17 cellular contexts compared by ENCODE assay signal in genomic region chr10:6322805-6323204, GRCh38.
DNase-seq lines count a peak whose midpoint lies in the region; ATAC-seq and TF ChIP-seq lines count a peak whose summit lies in the region.
"Had no signal": no experiment of that assay in that cellular context is flagged by ENCODE, and none has a peak within 500 bp of the region (broad histone marks: within the 10 kb centered on the region; RNA-seq: fewer than 3 reads in every experiment).

No MANE protein-coding gene starts in this region.

- TF ChIP-seq POLR2A in IMR-90 (IDR thresholded peaks at IDR 0.05; ENCODE audit: low read depth, low read length) (no peak), gastroesophageal sphincter (IDR thresholded peaks at IDR 0.05) (no peak)

- H3K27ac ChIP-seq in IMR-90 (ENCODE audit: insufficient read depth, low read length) = no peak overlapping the region
- H3K27ac ChIP-seq in gastroesophageal sphincter = no peak overlapping the region

- in situ Hi-C loops in IMR-90 (cut with MboI; ENCODE audit: low sequenced_read_pairs) = no loop called here

- no peak overlapping the region for H3K18ac ChIP-seq in IMR-90 (ENCODE audit: low read depth, low read length)

- TF ChIP-seq CTCF in IMR-90 (conservative IDR thresholded peaks at IDR 0.05; ENCODE audit: low read depth, low read length) = no peak
- no peak for TF ChIP-seq CTCF in gastroesophageal sphincter (IDR thresholded peaks at IDR 0.05)

- H3K79me1 ChIP-seq in IMR-90 (ENCODE audit: low read depth in 1 of 2, low read length in 2 of 2) = no peaks in the 10 kb centered on the region

- TF ChIP-seq EP300 in gastroesophageal sphincter (IDR thresholded peaks at IDR 0.05) = no peak

- peak overlapping the region; percentile 48; the same call in 1 of the 2 replicates for H3K14ac ChIP-seq in IMR-90 (replicated peaks; ENCODE audit: low read depth, low read length)

- H2BK5ac ChIP-seq in IMR-90 (ENCODE audit: low read depth, low read length, poor library complexity, severe bottlenecking) = no peak overlapping the region

- no peaks in the 10 kb centered on the region for H3K4me1 Mint-ChIP-seq in activated T-helper 17 cell treated with anti-CD3 and anti-CD28 coated beads, Interleukin-2, amount 50 U/mL, for 72 hours
- no peaks in the 10 kb centered on the region for H3K4me1 Mint-ChIP-seq in activated naive CD8-positive, alpha-beta T cell treated with anti-CD3 and anti-CD28 coated beads for 36 hours
- H3K4me1 Mint-ChIP-seq: CD4-positive, alpha-beta memory T cell; GM23338; H9 had no signal

- H3K27me3 ChIP-seq in IMR-90 (ENCODE audit: control insufficient read depth, insufficient read depth, low read length) (no peaks in the 10 kb centered on the region; the same call in 1 of the 2 replicates), gastroesophageal sphincter (no peaks in the 10 kb centered on the region)

- H2AK5ac ChIP-seq in IMR-90 (ENCODE audit: low read depth, low read length) = no peak overlapping the region

- dilution Hi-C loops in IMR-90 (cut with HindIII; ENCODE audit: low sequenced_read_pairs, unreplicated experiment) = no loop called here

- CTCF ChIA-PET in IMR-90 (lab: Yijun Ruan, JAX) = no interaction called here

- H3K23ac ChIP-seq in IMR-90 (ENCODE audit: low read depth, low read length) = no peak overlapping the region

- H3K4me2 ChIP-seq in IMR-90 (ENCODE audit: low read depth, low read length) = no peak overlapping the region
- H3K4me2 ChIP-seq: GM23338 had no signal

- POLR2A ChIA-PET in IMR-90 (lab: Charles Lee; ENCODE audit: unreplicated experiment) = no interaction called here

- no peak overlapping the region for H4K5ac ChIP-seq in IMR-90 (ENCODE audit: low read depth, low read length)

- H3K27me3 Mint-ChIP-seq in activated T-helper 17 cell treated with anti-CD3 and anti-CD28 coated beads, Interleukin-2, amount 50 U/mL, for 72 hours = no peaks in the 10 kb centered on the region
- no peaks in the 10 kb centered on the region for H3K27me3 Mint-ChIP-seq in activated naive CD8-positive, alpha-beta T cell treated with anti-CD3 and anti-CD28 coated beads for 36 hours
- H3K27me3 Mint-ChIP-seq: CD4-positive, alpha-beta memory T cell had no signal

- no peaks in the 10 kb centered on the region for H3K36me3 ChIP-seq in IMR-90 (ENCODE audit: control insufficient read depth, insufficient read depth, low read length)
- H3K36me3 ChIP-seq in gastroesophageal sphincter = peaks cover 0 to 7% of the 10 kb centered on the region in 2 donors

- peak; percentile 11 for DNase-seq in stimulated activated CD4-positive, alpha-beta T cell treated with anti-CD3 and anti-CD28 coated beads, Interleukin-1b, Interleukin-23, amount 100 ng/mL, for 48 hours
- no peak for DNase-seq in stimulated activated CD4-positive, alpha-beta T cell treated with anti-CD3 and anti-CD28 coated beads, Interleukin-4, amount 100 ng/mL, for 4 hours
- no peak for DNase-seq in IMR-90
- no peak for DNase-seq in activated naive CD8-positive, alpha-beta T cell treated with anti-CD3 and anti-CD28 coated beads for 36 hours
- DNase-seq: C1 segment of cervical spinal cord; Calu3; CD4-positive, alpha-beta memory T cell; COR-L47; DMS53; DMS79 treated with DMSO at 0.1 percent for 48 hours; GF-D8; H9; HFFc6 had no signal

- no peak overlapping the region for H3K27ac Mint-ChIP-seq in activated T-helper 17 cell treated with anti-CD3 and anti-CD28 coated beads, Interleukin-2, amount 50 U/mL, for 72 hours
- H3K27ac Mint-ChIP-seq in activated naive CD8-positive, alpha-beta T cell treated with anti-CD3 and anti-CD28 coated beads for 36 hours = no peak overlapping the region
- H3K27ac Mint-ChIP-seq: CD4-positive, alpha-beta memory T cell; GM23338; H9; HFFc6 had no signal

- peaks cover 19% of the 10 kb centered on the region for H3K36me3 Mint-ChIP-seq in activated T-helper 17 cell treated with anti-CD3 and anti-CD28 coated beads, Interleukin-2, amount 50 U/mL, for 72 hours (ENCODE audit: low read depth)
- H3K36me3 Mint-ChIP-seq in activated naive CD8-positive, alpha-beta T cell treated with anti-CD3 and anti-CD28 coated beads for 36 hours = peaks cover 4% of the 10 kb centered on the region

- no peaks in the 10 kb centered on the region for H3K9me3 Mint-ChIP-seq in activated T-helper 17 cell treated with anti-CD3 and anti-CD28 coated beads, Interleukin-2, amount 50 U/mL, for 72 hours
- H3K9me3 Mint-ChIP-seq in activated naive CD8-positive, alpha-beta T cell treated with anti-CD3 and anti-CD28 coated beads for 36 hours = no peaks in the 10 kb centered on the region
- H3K9me3 Mint-ChIP-seq: CD4-positive, alpha-beta memory T cell; GM23338; H9; HFFc6 had no signal

- peaks cover 10% of the 10 kb centered on the region for H3K9me1 ChIP-seq in IMR-90 (ENCODE audit: insufficient read depth, low read length)

- peak overlapping the region; percentile 69; the same call in 1 of the 2 replicates for H2BK120ac ChIP-seq in IMR-90 (ENCODE audit: low read depth, low read length)

- ATAC-seq in IMR-90 (ENCODE audit: low read depth) (no peak), gastroesophageal sphincter (no peak)
- peak; percentile 83 for ATAC-seq in activated T-helper 17 cell treated with anti-CD3 and anti-CD28 coated beads, Interleukin-2, amount 50 U/mL, for 72 hours (replicated peaks)
- ATAC-seq: GM23338, HCT116 had no signal

- no peak overlapping the region for H3K4me3 Mint-ChIP-seq in activated T-helper 17 cell treated with anti-CD3 and anti-CD28 coated beads, Interleukin-2, amount 50 U/mL, for 72 hours
- no peak overlapping the region for H3K4me3 Mint-ChIP-seq in activated naive CD8-positive, alpha-beta T cell treated with anti-CD3 and anti-CD28 coated beads for 36 hours
- H3K4me3 Mint-ChIP-seq: CD4-positive, alpha-beta memory T cell; GM23338; H9; HFFc6 had no signal

- H3K4ac ChIP-seq in IMR-90 (ENCODE audit: low read depth, low read length) = no peak overlapping the region; the same call in 1 of the 2 replicates

- H3K56ac ChIP-seq in IMR-90 (ENCODE audit: extremely low read depth, insufficient read depth, low read length) = no peak overlapping the region

- no CpG with 5 or more reads among the region's 3 CpGs for WGBS in IMR-90 (ENCODE audit: extremely low coverage in 2 of 2, insufficient read length in 1 of 2), 2 experiments
- 89 to 94% methylated on average over 1 to 3 of the region's 3 CpGs for WGBS in gastroesophageal sphincter (ENCODE audit: low coverage in 1 of 2), 2 donors

- no peak overlapping the region for H3K9ac ChIP-seq in IMR-90 (ENCODE audit: low read depth, low read length)

- no peaks in the 10 kb centered on the region for H3K9me3 ChIP-seq in IMR-90 (ENCODE audit: control insufficient read depth, insufficient read depth, low read length)
- no peaks in the 10 kb centered on the region for H3K9me3 ChIP-seq in gastroesophageal sphincter

- H3K4me3 ChIP-seq in IMR-90 (ENCODE audit: insufficient read depth, low read depth, low read length) (no peak overlapping the region), gastroesophageal sphincter (no peak overlapping the region)
- H3K4me3 ChIP-seq: GM23338 had no signal

- 0 out of 4 replicates have a peak overlapping the region, but pooled peaks of 1 of the 2 experiments have one; percentile 33 for H4K8ac ChIP-seq in IMR-90 (ENCODE audit: low read depth in 2 of 2, low read length in 2 of 2)

- intact Hi-C loops in IMR-90 (cut with micrococcal nuclease) = no loop called here

- no TSS peak for BruUV-seq in IMR-90 (replicated peaks; lab: Mats Ljungman, UMichigan)

- H2BK15ac ChIP-seq in IMR-90 (ENCODE audit: low read depth, low read length) = peak overlapping the region; percentile 96; the same call in 2 of the 3 replicates

- peak overlapping the region; percentile 83; the same call in 1 of the 2 replicates for H2BK20ac ChIP-seq in IMR-90 (ENCODE audit: low read depth, low read length)

- no peak overlapping the region for H2AFZ ChIP-seq in IMR-90 (replicated peaks; ENCODE audit: low read length, poor library complexity)
- H2AFZ ChIP-seq: GM23338 had no signal

- no peak overlapping the region for H2AK9ac ChIP-seq in IMR-90 (replicated peaks; ENCODE audit: low read depth, low read length, poor library complexity)

- no peaks in the 10 kb centered on the region for H4K20me1 ChIP-seq in IMR-90 (ENCODE audit: insufficient read depth, low read length)

- TF ChIP-seq RAD21 in IMR-90 (IDR thresholded peaks at IDR 0.05; ENCODE audit: low read length) = no peak

- no peak overlapping the region for H4K91ac ChIP-seq in IMR-90 (ENCODE audit: insufficient read depth, low read depth, low read length)

- peaks cover 7% of the 10 kb centered on the region for H3K4me1 ChIP-seq in IMR-90 (ENCODE audit: control insufficient read depth, insufficient read depth, low read length)
- no peaks in the 10 kb centered on the region for H3K4me1 ChIP-seq in gastroesophageal sphincter

TF ChIP-seq in IMR-90, 13 proteins besides CTCF, POLR2A, EP300 and RAD21 (continues in another document):
- TF ChIP-seq RCOR1 (IDR thresholded peaks at IDR 0.05; ENCODE audit: insufficient replicate concordance, low read length) = no peak
- TF ChIP-seq FOS (IDR thresholded peaks at IDR 0.05; ENCODE audit: low read depth, low read length) = no peak
- no peak for TF ChIP-seq RFX5 (IDR thresholded peaks at IDR 0.05; ENCODE audit: low read depth, low read length)
- TF ChIP-seq NFE2L2 (IDR thresholded peaks at IDR 0.05; ENCODE audit: low read depth, low read length) = no peak
- TF ChIP-seq CEBPB (IDR thresholded peaks at IDR 0.05; ENCODE audit: low read depth, low read length) = no peak
- TF ChIP-seq ELK1 (IDR thresholded peaks at IDR 0.05; ENCODE audit: borderline replicate concordance, low read depth, low read length) = no peak
- TF ChIP-seq SMC3 (IDR thresholded peaks at IDR 0.05; ENCODE audit: low read depth, low read length) = no peak
- TF ChIP-seq, protein P1, sequence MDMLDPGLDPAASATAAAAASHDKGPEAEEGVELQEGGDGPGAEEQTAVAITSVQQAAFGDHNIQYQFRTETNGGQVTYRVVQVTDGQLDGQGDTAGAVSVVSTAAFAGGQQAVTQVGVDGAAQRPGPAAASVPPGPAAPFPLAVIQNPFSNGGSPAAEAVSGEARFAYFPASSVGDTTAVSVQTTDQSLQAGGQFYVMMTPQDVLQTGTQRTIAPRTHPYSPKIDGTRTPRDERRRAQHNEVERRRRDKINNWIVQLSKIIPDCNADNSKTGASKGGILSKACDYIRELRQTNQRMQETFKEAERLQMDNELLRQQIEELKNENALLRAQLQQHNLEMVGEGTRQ (IDR thresholded peaks at IDR 0.05; ENCODE audit: low read depth, low read length) = no peak
- no peak for TF ChIP-seq MXI1 (IDR thresholded peaks at IDR 0.05; ENCODE audit: borderline replicate concordance, low read depth, low read length)
- no peak for TF ChIP-seq MAFK (IDR thresholded peaks at IDR 0.05; ENCODE audit: low read depth, low read length)
